ENCODE assay signal across 22 cellular contexts in genomic region chr2:147211484-147211883, GRCh38.
DNase-seq lines count a peak whose midpoint lies in the region; ATAC-seq, FAIRE-seq and TF ChIP-seq lines count a peak whose summit lies in the region.
"Had no signal": no experiment of that assay in that cellular context is flagged by ENCODE, and none has a peak within 500 bp of the region (broad histone marks: within the 10 kb centered on the region; RNA-seq: fewer than 3 reads in every experiment).

No MANE protein-coding gene starts in this region.

- no peaks in the 10 kb centered on the region for H3K36me3 Mint-ChIP-seq in stimulated activated effector memory CD8-positive, alpha-beta T cell treated with anti-CD3 and anti-CD28 coated beads, Interleukin-12 subunit alpha, Interleukin-12 subunit beta, amount 100 ng/mL, for 72 hours
- H3K36me3 Mint-ChIP-seq in effector memory CD8-positive, alpha-beta T cell (ENCODE audit: insufficient read depth) = no peaks in the 10 kb centered on the region
- H3K36me3 Mint-ChIP-seq: CD4-positive, CD25-positive, alpha-beta regulatory T cell; CD8-positive, alpha-beta T cell had no signal

- H3K79me2 ChIP-seq in PC-3 (ENCODE audit: low read length) = no peaks in the 10 kb centered on the region

- DNase-seq in PC-3 = peak; percentile 5
- DNase-seq in bronchial epithelial cell (ENCODE audit: low read depth) = peak; percentile 51
- peak in 1 of 2 donors; percentile 50 for DNase-seq in foreskin keratinocyte
- DNase-seq in stimulated activated effector memory CD8-positive, alpha-beta T cell treated with anti-CD3 and anti-CD28 coated beads, Interleukin-12 subunit alpha, Interleukin-12 subunit beta, amount 100 ng/mL, for 72 hours (ENCODE audit: low spot score in 2 of 2) = no peak
- no peak for DNase-seq in DMS53 treated with DMSO at 0.1 percent for 48 hours (lab: John Stamatoyannopoulos, UW; ENCODE audit: unreplicated experiment)
- DNase-seq in epidermal melanocyte (ENCODE audit: insufficient read length, low spot score) = no peak
- DNase-seq in effector memory CD8-positive, alpha-beta T cell = no peak
- DNase-seq: Caco-2; CD4-positive, CD25-positive, alpha-beta regulatory T cell; CD8-positive, alpha-beta T cell; DMS153; DMS79; EL; GDM1; H9; HFFc6 had no signal

- H3K27me3 ChIP-seq in PC-3 (ENCODE audit: low read length) (no peaks in the 10 kb centered on the region), bronchial epithelial cell (ENCODE audit: control insufficient read depth, insufficient read depth, low read length) (no peaks in the 10 kb centered on the region), foreskin keratinocyte (no peaks in the 10 kb centered on the region)
- H3K27me3 ChIP-seq: BLaER1 had no signal

- no peaks in the 10 kb centered on the region for H3K4me1 Mint-ChIP-seq in stimulated activated effector memory CD8-positive, alpha-beta T cell treated with anti-CD3 and anti-CD28 coated beads, Interleukin-12 subunit alpha, Interleukin-12 subunit beta, amount 100 ng/mL, for 72 hours
- no peaks in the 10 kb centered on the region for H3K4me1 Mint-ChIP-seq in effector memory CD8-positive, alpha-beta T cell (ENCODE audit: low read depth in 2 of 2)
- H3K4me1 Mint-ChIP-seq: B cell had no signal

- no peak overlapping the region for H3K27ac ChIP-seq in PC-3 (ENCODE audit: low read length)
- H3K27ac ChIP-seq in foreskin keratinocyte = no peak overlapping the region
- H3K27ac ChIP-seq: BLaER1, C4-2B had no signal

- H3K4me3 Mint-ChIP-seq in stimulated activated effector memory CD8-positive, alpha-beta T cell treated with anti-CD3 and anti-CD28 coated beads, Interleukin-12 subunit alpha, Interleukin-12 subunit beta, amount 100 ng/mL, for 72 hours = no peak overlapping the region
- no peak overlapping the region for H3K4me3 Mint-ChIP-seq in effector memory CD8-positive, alpha-beta T cell
- H3K4me3 Mint-ChIP-seq: B cell; CD4-positive, CD25-positive, alpha-beta regulatory T cell; CD8-positive, alpha-beta T cell; GM23338; H9; HFFc6 had no signal

- POLR2A ChIA-PET in PC-3 (lab: Charles Lee; ENCODE audit: unreplicated experiment) = no interaction called here

- no TSS peak for BruUV-seq in PC-3 (replicated peaks; lab: Mats Ljungman, UMichigan)

- no peaks in the 10 kb centered on the region for H3K36me3 ChIP-seq in PC-3 (ENCODE audit: low read depth, low read length)
- no peaks in the 10 kb centered on the region for H3K36me3 ChIP-seq in bronchial epithelial cell (ENCODE audit: control insufficient read depth, insufficient read depth, low read length)
- H3K36me3 ChIP-seq: BLaER1 had no signal

- no peak overlapping the region for H3K27ac Mint-ChIP-seq in stimulated activated effector memory CD8-positive, alpha-beta T cell treated with anti-CD3 and anti-CD28 coated beads, Interleukin-12 subunit alpha, Interleukin-12 subunit beta, amount 100 ng/mL, for 72 hours
- no peak overlapping the region for H3K27ac Mint-ChIP-seq in effector memory CD8-positive, alpha-beta T cell
- H3K27ac Mint-ChIP-seq: B cell; CD4-positive, CD25-positive, alpha-beta regulatory T cell; CD8-positive, alpha-beta T cell; GM23338; H9; HFFc6 had no signal

- H3K4me3 ChIP-seq in PC-3 (ENCODE audit: low read length) = no peak overlapping the region
- no peak overlapping the region for H3K4me3 ChIP-seq in bronchial epithelial cell (ENCODE audit: low read depth, low read length)
- H3K4me3 ChIP-seq: BLaER1, GM12878, GM23338 had no signal

- H3K4me2 ChIP-seq in PC-3 (ENCODE audit: low read length) = no peak overlapping the region
- H3K4me2 ChIP-seq: BLaER1, GM23338 had no signal

- TF ChIP-seq CTCF in PC-3 (conservative IDR thresholded peaks at IDR 0.05; ENCODE audit: low read depth, low read length) = no peak
- no peak for TF ChIP-seq CTCF in bronchial epithelial cell (IDR thresholded peaks at IDR 0.05; ENCODE audit: insufficient read depth, low read length, severe bottlenecking)
- no peak for TF ChIP-seq CTCF in foreskin keratinocyte (conservative IDR thresholded peaks at IDR 0.05)

- no peaks in the 10 kb centered on the region for H4K20me1 ChIP-seq in PC-3 (ENCODE audit: low read length)
- H4K20me1 ChIP-seq: BLaER1 had no signal

- no peak for FAIRE-seq in bronchial epithelial cell (lab: Jason Lieb, UNC)
- FAIRE-seq: GM12878, GM19239 had no signal

- H3F3A ChIP-seq in PC-3 (ENCODE audit: low read length, unreplicated experiment) = no peaks in the 10 kb centered on the region

- no peaks in the 10 kb centered on the region for H3K9me3 ChIP-seq in PC-3 (ENCODE audit: low read length)
- H3K9me3 ChIP-seq: BLaER1, Caco-2 had no signal

- intact Hi-C loops in PC-3 (cut with micrococcal nuclease) = no loop called here

- no peaks in the 10 kb centered on the region for H3K27me3 Mint-ChIP-seq in effector memory CD8-positive, alpha-beta T cell
- H3K27me3 Mint-ChIP-seq: B cell had no signal

- CTCF ChIA-PET in PC-3 (lab: Charles Lee) = no interaction called here

- H3K9ac ChIP-seq in PC-3 (ENCODE audit: low read length) = no peak overlapping the region
- H3K9ac ChIP-seq: BLaER1 had no signal

- H3K9me2 ChIP-seq in PC-3 (replicated peaks; ENCODE audit: low read length) = no peaks in the 10 kb centered on the region; the same call in 1 of the 2 replicates

- ATAC-seq in PC-3 = no peak
- ATAC-seq in foreskin keratinocyte = peak; percentile 69
- peak; percentile 63 for ATAC-seq in stimulated activated effector memory CD8-positive, alpha-beta T cell treated with anti-CD3 and anti-CD28 coated beads, Interleukin-12 subunit alpha, Interleukin-12 subunit beta, amount 100 ng/mL, for 72 hours
- ATAC-seq in effector memory CD8-positive, alpha-beta T cell (replicated peaks) = no peak
- ATAC-seq: CD8-positive, alpha-beta T cell; GM12878; GM23338 had no signal

- H2AFZ ChIP-seq in PC-3 (ENCODE audit: low read length) = no peak overlapping the region
- H2AFZ ChIP-seq: GM23338 had no signal

- H3K9me3 Mint-ChIP-seq in stimulated activated effector memory CD8-positive, alpha-beta T cell treated with anti-CD3 and anti-CD28 coated beads, Interleukin-12 subunit alpha, Interleukin-12 subunit beta, amount 100 ng/mL, for 72 hours = peaks cover 2% of the 10 kb centered on the region
- H3K9me3 Mint-ChIP-seq in effector memory CD8-positive, alpha-beta T cell = peaks cover 0 to 4% of the 10 kb centered on the region in 2 donors

- no peaks in the 10 kb centered on the region for H3K4me1 ChIP-seq in PC-3 (ENCODE audit: insufficient read depth, low read length)
- H3K4me1 ChIP-seq in foreskin keratinocyte = no peaks in the 10 kb centered on the region
- H3K4me1 ChIP-seq: BLaER1 had no signal

Comparison
In these comparisons a context has a peak if more than half of its experiments do, and no peak if none do; other contexts are left out.
1. ATAC-seq: peak in foreskin keratinocyte (single experiment) and stimulated activated effector memory CD8-positive, alpha-beta T cell treated with anti-CD3 and anti-CD28 coated beads, Interleukin-12 subunit alpha, Interleukin-12 subunit beta, amount 100 ng/mL, for 72 hours (single experiment); none in PC-3 (single experiment) and effector memory CD8-positive, alpha-beta T cell (single experiment).
2. DNase-seq: peak in PC-3 (single experiment) and bronchial epithelial cell (single experiment); none in stimulated activated effector memory CD8-positive, alpha-beta T cell treated with anti-CD3 and anti-CD28 coated beads, Interleukin-12 subunit alpha, Interleukin-12 subunit beta, amount 100 ng/mL, for 72 hours (0 of 2), DMS53 treated with DMSO at 0.1 percent for 48 hours (single experiment), epidermal melanocyte (single experiment) and effector memory CD8-positive, alpha-beta T cell (0 of 3).